In the genomic region with DNA sequence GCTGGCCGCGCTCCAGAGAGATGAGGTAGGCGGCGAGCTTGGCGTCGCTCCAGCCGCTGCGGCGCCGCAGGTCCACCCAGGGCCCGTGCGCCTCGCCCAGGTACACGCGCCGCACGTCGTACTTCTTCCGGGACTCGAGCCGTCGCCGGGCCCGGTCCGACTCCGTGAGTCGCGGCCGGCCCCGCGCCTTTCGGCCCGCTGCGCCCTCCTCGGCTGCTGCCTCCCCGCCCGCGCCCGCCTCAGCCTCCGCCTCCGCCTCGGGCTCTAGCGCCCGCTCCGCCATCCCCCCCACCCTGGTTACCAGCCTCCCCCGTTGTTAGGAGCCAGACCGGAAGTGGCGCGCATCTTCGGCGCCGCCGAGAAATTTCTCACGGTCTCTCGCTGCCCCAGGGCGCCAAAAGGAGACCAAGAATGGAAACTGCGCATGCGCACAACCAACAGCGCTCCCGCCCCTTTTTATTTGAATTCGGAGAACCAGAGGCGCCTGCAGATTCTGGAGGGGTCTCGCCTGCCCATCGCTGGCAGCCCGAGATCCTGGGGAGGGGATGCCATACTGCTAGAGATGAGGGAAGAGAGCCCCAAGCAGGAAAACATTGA, we compare ENCODE assay signal across 8 cellular contexts. TPM values are rescaled to one million over a fixed set of nuclear protein-coding genes. Genes with fewer than 3 reads are reported as not detected.
A peak's percentile ranks its signal among the peaks of the same experiment; 100 is the strongest.
DNase-seq lines count a peak whose midpoint lies in the region; ATAC-seq and TF ChIP-seq lines count a peak whose summit lies in the region.

A gene with protein sequence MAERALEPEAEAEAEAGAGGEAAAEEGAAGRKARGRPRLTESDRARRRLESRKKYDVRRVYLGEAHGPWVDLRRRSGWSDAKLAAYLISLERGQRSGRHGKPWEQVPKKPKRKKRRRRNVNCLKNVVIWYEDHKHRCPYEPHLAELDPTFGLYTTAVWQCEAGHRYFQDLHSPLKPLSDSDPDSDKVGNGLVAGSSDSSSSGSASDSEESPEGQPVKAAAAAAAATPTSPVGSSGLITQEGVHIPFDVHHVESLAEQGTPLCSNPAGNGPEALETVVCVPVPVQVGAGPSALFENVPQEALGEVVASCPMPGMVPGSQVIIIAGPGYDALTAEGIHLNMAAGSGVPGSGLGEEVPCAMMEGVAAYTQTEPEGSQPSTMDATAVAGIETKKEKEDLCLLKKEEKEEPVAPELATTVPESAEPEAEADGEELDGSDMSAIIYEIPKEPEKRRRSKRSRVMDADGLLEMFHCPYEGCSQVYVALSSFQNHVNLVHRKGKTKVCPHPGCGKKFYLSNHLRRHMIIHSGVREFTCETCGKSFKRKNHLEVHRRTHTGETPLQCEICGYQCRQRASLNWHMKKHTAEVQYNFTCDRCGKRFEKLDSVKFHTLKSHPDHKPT (minus strand): TSS at position 336 of the 597 bp plus-strand sequence. CDS start 53 bp downstream, at position 283.

- peak within 1 kb of the TSS; percentile 8; the same call in 1 of the 2 replicates for H2AFZ ChIP-seq in GM23338

- no peaks in the 10 kb centered on the region for H3K9me2 ChIP-seq in GM23338 (ENCODE audit: insufficient read depth)

- no peaks in the 10 kb centered on the region; the same call in 1 of the 3 replicates for H3K36me3 Mint-ChIP-seq in GM23338 (ENCODE audit: low read depth)
- no peaks in the 10 kb centered on the region for H3K36me3 Mint-ChIP-seq in natural killer cell treated with Interleukin-12 subunit alpha and Interleukin-12 subunit beta and Interleukin-15 and Interleukin-18, amount 100 ng/mL, for 72 hours

- peak; percentile 48 for ATAC-seq in GM23338
- ATAC-seq in natural killer cell treated with Interleukin-12 subunit alpha and Interleukin-12 subunit beta and Interleukin-15 and Interleukin-18, amount 100 ng/mL, for 72 hours, result peak; percentile 81 to 85

- H3K4me2 ChIP-seq in GM23338, result peak within 1 kb of the TSS; percentile 93

- peak within 1 kb of the TSS; percentile 90 for H3K4me3 Mint-ChIP-seq in GM23338
- H3K4me3 Mint-ChIP-seq in natural killer cell treated with Interleukin-12 subunit alpha and Interleukin-12 subunit beta and Interleukin-15 and Interleukin-18, amount 100 ng/mL, for 72 hours, result peak within 1 kb of the TSS; percentile 91

- H3K27ac Mint-ChIP-seq in GM23338, result peak within 1 kb of the TSS; percentile 94
- H3K27ac Mint-ChIP-seq in natural killer cell treated with Interleukin-12 subunit alpha and Interleukin-12 subunit beta and Interleukin-15 and Interleukin-18, amount 100 ng/mL, for 72 hours, result peak within 1 kb of the TSS; percentile 85 to 89

- H3K27me3 ChIP-seq in GM23338 (ENCODE audit: insufficient read depth), result no peaks in the 10 kb centered on the region

- 0 out of 2 replicates have a peak, but pooled peaks cover 6% of the 10 kb centered on the region for H3K79me2 ChIP-seq in GM23338 (replicated peaks; ENCODE audit: insufficient read depth)

- H3K4me1 ChIP-seq in GM23338 (ENCODE audit: insufficient read depth), result peaks cover 6% of the 10 kb centered on the region

- no peaks in the 10 kb centered on the region for H3K9me3 Mint-ChIP-seq in GM23338
- H3K9me3 Mint-ChIP-seq in natural killer cell treated with Interleukin-12 subunit alpha and Interleukin-12 subunit beta and Interleukin-15 and Interleukin-18, amount 100 ng/mL, for 72 hours, result no peaks in the 10 kb centered on the region

- 0 out of 2 replicates have a peak, but pooled peaks cover 4% of the 10 kb centered on the region for H4K20me1 ChIP-seq in GM23338 (replicated peaks; ENCODE audit: insufficient read depth)

- peak within 1 kb of the TSS; percentile 74; the same call in 1 of the 2 replicates for H3K27ac ChIP-seq in GM23338 (ENCODE audit: low read depth)

- H3K4me3 ChIP-seq in GM23338, result peak within 1 kb of the TSS; percentile 80
- peak within 1 kb of the TSS; percentile 52 for H3K4me3 ChIP-seq in fibroblast of mammary gland (ENCODE audit: control insufficient read depth, low read depth, low read length)

- H3K27me3 Mint-ChIP-seq in GM23338 (ENCODE audit: insufficient read depth, low read depth, poor library complexity), result peaks cover 16% of the 10 kb centered on the region
- H3K27me3 Mint-ChIP-seq in natural killer cell treated with Interleukin-12 subunit alpha and Interleukin-12 subunit beta and Interleukin-15 and Interleukin-18, amount 100 ng/mL, for 72 hours, result no peaks in the 10 kb centered on the region

- peaks cover 8% of the 10 kb centered on the region; the same call in 2 of the 3 replicates for H3K4me1 Mint-ChIP-seq in GM23338
- H3K4me1 Mint-ChIP-seq in natural killer cell treated with Interleukin-12 subunit alpha and Interleukin-12 subunit beta and Interleukin-15 and Interleukin-18, amount 100 ng/mL, for 72 hours (ENCODE audit: low read depth in 2 of 2), result peaks cover 16 to 19% of the 10 kb centered on the region in 2 donors

- DNase-seq in Daoy (ENCODE audit: low read depth), result peak; percentile 96
- peak; percentile 98 for DNase-seq in GM23338 (ENCODE audit: low spot score)
- peak; percentile 92 for DNase-seq in LHCN-M2 (ENCODE audit: low read depth)
- peak; percentile 94 for DNase-seq in RPMI7951 (ENCODE audit: low read depth)
- DNase-seq in activated T-helper 1 cell treated with anti-CD3 and anti-CD28 coated beads, Interleukin-2, amount 50 U/mL, for 16 hours (ENCODE audit: low read depth in 1 of 2, low spot score in 1 of 2), result peak; percentile 89 to 92
- DNase-seq in fibroblast of mammary gland (ENCODE audit: low read depth), result peak; percentile 93
- peak; percentile 95 for DNase-seq in natural killer cell treated with Interleukin-12 subunit alpha and Interleukin-12 subunit beta and Interleukin-15 and Interleukin-18, amount 100 ng/mL, for 72 hours (ENCODE audit: low spot score)
- peak; percentile 87 for DNase-seq in stimulated activated naive CD4-positive, alpha-beta T cell treated with Interleukin-2 at 50 U/mL for 16 hours (lab: John Stamatoyannopoulos, UW)

- no peaks in the 10 kb centered on the region for H3K36me3 ChIP-seq in GM23338 (ENCODE audit: insufficient read depth)

- TF ChIP-seq CTCF in GM23338 (conservative IDR thresholded peaks at IDR 0.05; ENCODE audit: low read depth in 2 of 2) (no peak), fibroblast of mammary gland (conservative IDR thresholded peaks at IDR 0.05; ENCODE audit: control insufficient read depth, insufficient read depth, low read depth, low read length) (no peak)

- H3F3A ChIP-seq in GM23338 (replicated peaks; ENCODE audit: low read depth), result no peaks in the 10 kb centered on the region

TF ChIP-seq in GM23338, 12 proteins besides CTCF, POLR2A, EP300 and RAD21 (continues in another document):
- no peak for TF ChIP-seq ZNF331 (CRISPR knock-in tag; IDR thresholded peaks at IDR 0.05; ENCODE audit: low read depth)
- TF ChIP-seq EZH2 (IDR thresholded peaks at IDR 0.05; ENCODE audit: low read depth, unreplicated experiment), result no peak
- TF ChIP-seq, protein P1, sequence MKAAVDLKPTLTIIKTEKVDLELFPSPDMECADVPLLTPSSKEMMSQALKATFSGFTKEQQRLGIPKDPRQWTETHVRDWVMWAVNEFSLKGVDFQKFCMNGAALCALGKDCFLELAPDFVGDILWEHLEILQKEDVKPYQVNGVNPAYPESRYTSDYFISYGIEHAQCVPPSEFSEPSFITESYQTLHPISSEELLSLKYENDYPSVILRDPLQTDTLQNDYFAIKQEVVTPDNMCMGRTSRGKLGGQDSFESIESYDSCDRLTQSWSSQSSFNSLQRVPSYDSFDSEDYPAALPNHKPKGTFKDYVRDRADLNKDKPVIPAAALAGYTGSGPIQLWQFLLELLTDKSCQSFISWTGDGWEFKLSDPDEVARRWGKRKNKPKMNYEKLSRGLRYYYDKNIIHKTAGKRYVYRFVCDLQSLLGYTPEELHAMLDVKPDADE (IDR thresholded peaks at IDR 0.05), result peak; percentile 65; the same call in 1 of the 2 replicates
- TF ChIP-seq, protein P2, sequence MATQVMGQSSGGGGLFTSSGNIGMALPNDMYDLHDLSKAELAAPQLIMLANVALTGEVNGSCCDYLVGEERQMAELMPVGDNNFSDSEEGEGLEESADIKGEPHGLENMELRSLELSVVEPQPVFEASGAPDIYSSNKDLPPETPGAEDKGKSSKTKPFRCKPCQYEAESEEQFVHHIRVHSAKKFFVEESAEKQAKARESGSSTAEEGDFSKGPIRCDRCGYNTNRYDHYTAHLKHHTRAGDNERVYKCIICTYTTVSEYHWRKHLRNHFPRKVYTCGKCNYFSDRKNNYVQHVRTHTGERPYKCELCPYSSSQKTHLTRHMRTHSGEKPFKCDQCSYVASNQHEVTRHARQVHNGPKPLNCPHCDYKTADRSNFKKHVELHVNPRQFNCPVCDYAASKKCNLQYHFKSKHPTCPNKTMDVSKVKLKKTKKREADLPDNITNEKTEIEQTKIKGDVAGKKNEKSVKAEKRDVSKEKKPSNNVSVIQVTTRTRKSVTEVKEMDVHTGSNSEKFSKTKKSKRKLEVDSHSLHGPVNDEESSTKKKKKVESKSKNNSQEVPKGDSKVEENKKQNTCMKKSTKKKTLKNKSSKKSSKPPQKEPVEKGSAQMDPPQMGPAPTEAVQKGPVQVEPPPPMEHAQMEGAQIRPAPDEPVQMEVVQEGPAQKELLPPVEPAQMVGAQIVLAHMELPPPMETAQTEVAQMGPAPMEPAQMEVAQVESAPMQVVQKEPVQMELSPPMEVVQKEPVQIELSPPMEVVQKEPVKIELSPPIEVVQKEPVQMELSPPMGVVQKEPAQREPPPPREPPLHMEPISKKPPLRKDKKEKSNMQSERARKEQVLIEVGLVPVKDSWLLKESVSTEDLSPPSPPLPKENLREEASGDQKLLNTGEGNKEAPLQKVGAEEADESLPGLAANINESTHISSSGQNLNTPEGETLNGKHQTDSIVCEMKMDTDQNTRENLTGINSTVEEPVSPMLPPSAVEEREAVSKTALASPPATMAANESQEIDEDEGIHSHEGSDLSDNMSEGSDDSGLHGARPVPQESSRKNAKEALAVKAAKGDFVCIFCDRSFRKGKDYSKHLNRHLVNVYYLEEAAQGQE (IDR thresholded peaks at IDR 0.05; ENCODE audit: unreplicated experiment), result no peak
- no peak for TF ChIP-seq STAT1 (IDR thresholded peaks at IDR 0.05; ENCODE audit: unreplicated experiment)
- TF ChIP-seq NANOG (IDR thresholded peaks at IDR 0.05; ENCODE audit: borderline replicate concordance), result no peak
- no peak for TF ChIP-seq ZNF114 (CRISPR knock-in tag; IDR thresholded peaks at IDR 0.05)
- TF ChIP-seq POLR2AphosphoS5 (IDR thresholded peaks at IDR 0.05; ENCODE audit: low read depth), result peak; percentile 71
- TF ChIP-seq JUNB (IDR thresholded peaks at IDR 0.05; ENCODE audit: unreplicated experiment), result no peak
- no peak for TF ChIP-seq EZH2phosphoT487 (IDR thresholded peaks at IDR 0.05; ENCODE audit: unreplicated experiment)
- peak; percentile 96 for TF ChIP-seq CREB1 (CRISPR knock-in tag; IDR thresholded peaks at IDR 0.05; ENCODE audit: low read depth)

RNA-seq across cellular contexts. Expression of the gene that starts here (rescaled TPM):
- total RNA-seq in Daoy (2014; rRNA removed; shearing (Covaris generic)), result 6.3 and 10.3 TPM in 2 replicates
- 4.9 and 5.3 TPM in 2 replicates for total RNA-seq in GM23338 (2014; rRNA removed; shearing (Covaris generic))
- polyA plus RNA-seq in GM23338 (2016; fragmentation: Nextera tagmentation; extraction: Ambion mirVana), result 2.5 and 4.1 TPM in 2 replicates
- 7.3 and 12.0 TPM in 2 replicates for total RNA-seq in LHCN-M2 (2014; rRNA removed)
- polyA plus RNA-seq in LHCN-M2 (2012), result 6.4 TPM
- total RNA-seq in RPMI7951 (2014; rRNA removed; shearing (Covaris generic)), result 5.9 and 6.0 TPM in 2 replicates
- 10 to 100 TPM; 23.7 to 23.8 TPM for total RNA-seq in natural killer cell treated with Interleukin-12 subunit alpha and Interleukin-12 subunit beta and Interleukin-15 and Interleukin-18, amount 100 ng/mL, for 72 hours

Comparison
In these comparisons a context has a peak if more than half of its experiments do, and no peak if none do; other contexts are left out.
1. Peak in every context shown above with its lines: DNase-seq, ATAC-seq, H3K4me3 ChIP-seq and H3K27ac ChIP-seq.